1 cellular context compared by ENCODE assay signal in the genomic region with DNA sequence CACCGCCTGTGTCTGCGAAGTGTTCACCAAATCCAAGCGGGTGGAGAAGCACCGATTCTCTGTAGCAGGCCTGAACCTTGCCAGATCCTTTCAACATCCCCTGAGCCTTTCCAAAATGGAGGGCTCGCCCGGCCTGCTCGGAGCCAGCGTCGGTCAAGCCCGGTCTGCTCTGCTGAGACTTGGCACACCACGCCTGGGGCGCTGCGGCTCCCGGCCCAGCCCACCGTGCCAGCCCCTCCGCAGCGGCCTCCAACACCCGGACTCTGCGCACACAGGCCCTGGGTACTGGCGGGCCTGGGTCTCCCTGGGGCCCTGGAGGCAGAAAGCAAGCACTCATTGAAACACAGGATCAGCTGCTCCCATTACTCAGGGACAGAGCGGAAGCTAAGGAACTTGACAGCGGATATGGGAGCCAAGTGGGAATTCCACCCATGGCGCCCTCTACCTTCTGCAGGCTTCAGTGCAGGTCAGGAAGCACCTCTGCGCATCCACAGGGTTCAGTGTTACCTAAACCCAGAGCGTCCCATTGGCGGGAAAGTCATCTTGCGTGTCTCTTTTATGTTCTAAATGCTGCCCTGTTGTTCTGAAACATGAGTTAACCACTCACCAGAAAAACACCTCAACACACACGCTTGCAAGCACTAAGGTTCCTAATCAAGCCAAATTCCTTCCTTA.
TF ChIP-seq lines count a peak whose summit lies in the region.

No MANE protein-coding gene starts in this region.

TF ChIP-seq in HCT116, 20 proteins besides CTCF, POLR2A, EP300 and RAD21:
- TF ChIP-seq TCF7L2 (IDR thresholded peaks at IDR 0.05; ENCODE audit: borderline replicate concordance, extremely low read depth, insufficient read depth, insufficient read length): peak; percentile 56
- no peak for TF ChIP-seq SRF (IDR thresholded peaks at IDR 0.05; ENCODE audit: low read depth)
